Comparison of ENCODE assay signal across 13 cellular contexts in the genomic region with DNA sequence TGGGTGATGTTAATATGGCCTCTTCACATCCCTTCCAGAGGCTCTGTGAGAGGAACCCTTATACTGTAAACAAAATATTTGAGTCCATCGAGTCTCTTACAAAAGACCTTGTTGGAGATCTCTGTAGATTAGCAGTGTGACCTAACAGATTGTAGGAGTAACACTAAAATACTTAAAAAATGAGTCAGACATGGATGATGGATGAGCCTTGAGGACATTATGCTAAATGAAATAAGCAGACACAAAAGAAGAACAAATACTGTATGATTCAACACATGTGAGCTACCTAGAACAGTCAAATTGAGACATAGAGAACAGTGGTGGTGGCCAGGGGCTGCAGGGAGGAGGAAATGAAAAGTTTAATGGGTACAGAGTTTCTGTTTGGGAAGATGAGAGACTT.
DNase-seq lines count a peak whose midpoint lies in the region; ATAC-seq and TF ChIP-seq lines count a peak whose summit lies in the region.
"Had no signal": no experiment of that assay in that cellular context is flagged by ENCODE, and none has a peak within 500 bp of the region (broad histone marks: within the 10 kb centered on the region; RNA-seq: fewer than 3 reads in every experiment).

No MANE protein-coding gene starts in this region.

- H3K9me3 ChIP-seq in A673 (ENCODE audit: low read depth, low read length, poor library complexity, severe bottlenecking): no peaks in the 10 kb centered on the region

- peaks cover 5% of the 10 kb centered on the region for H3K27me3 ChIP-seq in A673 (replicated peaks; ENCODE audit: insufficient read depth, low read depth, low read length, poor library complexity)

- ATAC-seq in SK-N-SH treated with all-trans-retinoic acid at 6 μM for 48 hours (peak; percentile 62; the same call in 2 of the 3 replicates), Right ventricle myocardium superior (ENCODE audit: poor library complexity) (no peak)
- ATAC-seq: HepG2 had no signal

- POLR2A ChIA-PET in A673 (lab: Charles Lee; ENCODE audit: low non-redundant PET): no interaction called here

- peak; percentile 3 for DNase-seq in ACHN
- peak; percentile 88 for DNase-seq in EL
- DNase-seq in fibroblast of villous mesenchyme (ENCODE audit: low read depth): peak; percentile 83
- no peak for DNase-seq in Right ventricle myocardium superior
- no peak for DNase-seq in NCI-H1930 (lab: John Stamatoyannopoulos, UW)
- no peak for DNase-seq in A673 (ENCODE audit: low spot score)
- DNase-seq in erythroblast (lab: John Stamatoyannopoulos, UW): no peak
- DNase-seq: amniotic stem cell; CD8-positive, alpha-beta memory T cell; NCI-H2029 treated with DMSO at 0.1 percent for 48 hours; OCI-M1 had no signal

- BruUV-seq in A673 (replicated peaks; lab: Mats Ljungman, UMichigan): no TSS peak

- no peak for TF ChIP-seq POLR2A in erythroblast (IDR thresholded peaks at IDR 0.05; ENCODE audit: low read length)

- no peaks in the 10 kb centered on the region for H3K36me3 ChIP-seq in A673 (ENCODE audit: insufficient read depth, low read length, poor library complexity, severe bottlenecking)

- in situ Hi-C loops in ACHN (cut with HindIII; ENCODE audit: low pct_ligation_motif_present, low pct_unique_long_range_greater_than_20kb, low sequenced_read_pairs): no loop called here

- CTCF ChIA-PET in A673 (lab: Charles Lee): interaction anchor here (0.5 kb wide), 1 partner anchor 49 kb away, joined by 4 read pairs; no protein-coding TSS in a partner anchor

- H3K27ac ChIP-seq in A673 (ENCODE audit: low read depth, low read length, poor library complexity, severe bottlenecking): no peak overlapping the region

- intact Hi-C loops in Right ventricle myocardium superior (cut with DNase I) (no loop called here), A673 (cut with micrococcal nuclease; ENCODE audit: unreplicated experiment) (no loop called here)

- TF ChIP-seq CTCF in fibroblast of villous mesenchyme (IDR thresholded peaks at IDR 0.05; ENCODE audit: insufficient read depth, low read depth, low read length) (no peak), A673 (conservative IDR thresholded peaks at IDR 0.05; ENCODE audit: low read depth, low read length) (no peak)

- H3K4me1 ChIP-seq in A673 (ENCODE audit: insufficient read depth, low read length, poor library complexity, severe bottlenecking): no peaks in the 10 kb centered on the region

- H3K4me3 ChIP-seq in fibroblast of villous mesenchyme (ENCODE audit: low read depth, low read length) (no peak overlapping the region), A673 (ENCODE audit: low read depth, low read length, poor library complexity, severe bottlenecking) (no peak overlapping the region)

TF ChIP-seq in SK-N-SH treated with all-trans-retinoic acid at 6 μM for 48 hours, 23 proteins besides CTCF, POLR2A, EP300 and RAD21:
- no peak for TF ChIP-seq ARNTL (CRISPR knock-in tag; IDR thresholded peaks at IDR 0.05; ENCODE audit: borderline replicate concordance, low read depth)
- no peak for TF ChIP-seq OSR1 (CRISPR knock-in tag; IDR thresholded peaks at IDR 0.05)
- TF ChIP-seq PPARA (CRISPR knock-in tag; IDR thresholded peaks at IDR 0.05; ENCODE audit: borderline replicate concordance): no peak
- no peak for TF ChIP-seq ISL1 (CRISPR knock-in tag; IDR thresholded peaks at IDR 0.05)
- no peak for TF ChIP-seq RARB (CRISPR knock-in tag; IDR thresholded peaks at IDR 0.05)
- TF ChIP-seq ZNF565 (CRISPR knock-in tag; conservative IDR thresholded peaks at IDR 0.05; ENCODE audit: low read depth): no peak
- TF ChIP-seq, protein P1, sequence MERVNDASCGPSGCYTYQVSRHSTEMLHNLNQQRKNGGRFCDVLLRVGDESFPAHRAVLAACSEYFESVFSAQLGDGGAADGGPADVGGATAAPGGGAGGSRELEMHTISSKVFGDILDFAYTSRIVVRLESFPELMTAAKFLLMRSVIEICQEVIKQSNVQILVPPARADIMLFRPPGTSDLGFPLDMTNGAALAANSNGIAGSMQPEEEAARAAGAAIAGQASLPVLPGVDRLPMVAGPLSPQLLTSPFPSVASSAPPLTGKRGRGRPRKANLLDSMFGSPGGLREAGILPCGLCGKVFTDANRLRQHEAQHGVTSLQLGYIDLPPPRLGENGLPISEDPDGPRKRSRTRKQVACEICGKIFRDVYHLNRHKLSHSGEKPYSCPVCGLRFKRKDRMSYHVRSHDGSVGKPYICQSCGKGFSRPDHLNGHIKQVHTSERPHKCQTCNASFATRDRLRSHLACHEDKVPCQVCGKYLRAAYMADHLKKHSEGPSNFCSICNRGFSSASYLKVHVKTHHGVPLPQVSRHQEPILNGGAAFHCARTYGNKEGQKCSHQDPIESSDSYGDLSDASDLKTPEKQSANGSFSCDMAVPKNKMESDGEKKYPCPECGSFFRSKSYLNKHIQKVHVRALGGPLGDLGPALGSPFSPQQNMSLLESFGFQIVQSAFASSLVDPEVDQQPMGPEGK (CRISPR knock-in tag; IDR thresholded peaks at IDR 0.05; ENCODE audit: borderline replicate concordance): no peak
- no peak for TF ChIP-seq ZNF70 (CRISPR knock-in tag; IDR thresholded peaks at IDR 0.05)
- no peak for TF ChIP-seq TOX (CRISPR knock-in tag; IDR thresholded peaks at IDR 0.05; ENCODE audit: borderline replicate concordance)
- TF ChIP-seq CSDC2 (CRISPR knock-in tag; IDR thresholded peaks at IDR 0.05): no peak
- no peak for TF ChIP-seq ZC3H10 (CRISPR knock-in tag; IDR thresholded peaks at IDR 0.05)
- no peak for TF ChIP-seq SNAI2 (CRISPR knock-in tag; IDR thresholded peaks at IDR 0.05)
- TF ChIP-seq, protein P2, sequence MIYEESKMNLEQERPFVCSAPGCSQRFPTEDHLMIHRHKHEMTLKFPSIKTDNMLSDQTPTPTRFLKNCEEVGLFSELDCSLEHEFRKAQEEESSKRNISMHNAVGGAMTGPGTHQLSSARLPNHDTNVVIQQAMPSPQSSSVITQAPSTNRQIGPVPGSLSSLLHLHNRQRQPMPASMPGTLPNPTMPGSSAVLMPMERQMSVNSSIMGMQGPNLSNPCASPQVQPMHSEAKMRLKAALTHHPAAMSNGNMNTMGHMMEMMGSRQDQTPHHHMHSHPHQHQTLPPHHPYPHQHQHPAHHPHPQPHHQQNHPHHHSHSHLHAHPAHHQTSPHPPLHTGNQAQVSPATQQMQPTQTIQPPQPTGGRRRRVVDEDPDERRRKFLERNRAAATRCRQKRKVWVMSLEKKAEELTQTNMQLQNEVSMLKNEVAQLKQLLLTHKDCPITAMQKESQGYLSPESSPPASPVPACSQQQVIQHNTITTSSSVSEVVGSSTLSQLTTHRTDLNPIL (CRISPR knock-in tag; IDR thresholded peaks at IDR 0.05; ENCODE audit: low read depth): no peak
- no peak for TF ChIP-seq TCF4 (CRISPR knock-in tag; IDR thresholded peaks at IDR 0.05; ENCODE audit: borderline replicate concordance)
- TF ChIP-seq, protein P3, sequence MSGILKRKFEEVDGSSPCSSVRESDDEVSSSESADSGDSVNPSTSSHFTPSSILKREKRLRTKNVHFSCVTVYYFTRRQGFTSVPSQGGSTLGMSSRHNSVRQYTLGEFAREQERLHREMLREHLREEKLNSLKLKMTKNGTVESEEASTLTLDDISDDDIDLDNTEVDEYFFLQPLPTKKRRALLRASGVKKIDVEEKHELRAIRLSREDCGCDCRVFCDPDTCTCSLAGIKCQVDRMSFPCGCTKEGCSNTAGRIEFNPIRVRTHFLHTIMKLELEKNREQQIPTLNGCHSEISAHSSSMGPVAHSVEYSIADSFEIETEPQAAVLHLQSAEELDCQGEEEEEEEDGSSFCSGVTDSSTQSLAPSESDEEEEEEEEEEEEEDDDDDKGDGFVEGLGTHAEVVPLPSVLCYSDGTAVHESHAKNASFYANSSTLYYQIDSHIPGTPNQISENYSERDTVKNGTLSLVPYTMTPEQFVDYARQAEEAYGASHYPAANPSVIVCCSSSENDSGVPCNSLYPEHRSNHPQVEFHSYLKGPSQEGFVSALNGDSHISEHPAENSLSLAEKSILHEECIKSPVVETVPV (CRISPR knock-in tag; IDR thresholded peaks at IDR 0.05): no peak
- TF ChIP-seq, protein P4, sequence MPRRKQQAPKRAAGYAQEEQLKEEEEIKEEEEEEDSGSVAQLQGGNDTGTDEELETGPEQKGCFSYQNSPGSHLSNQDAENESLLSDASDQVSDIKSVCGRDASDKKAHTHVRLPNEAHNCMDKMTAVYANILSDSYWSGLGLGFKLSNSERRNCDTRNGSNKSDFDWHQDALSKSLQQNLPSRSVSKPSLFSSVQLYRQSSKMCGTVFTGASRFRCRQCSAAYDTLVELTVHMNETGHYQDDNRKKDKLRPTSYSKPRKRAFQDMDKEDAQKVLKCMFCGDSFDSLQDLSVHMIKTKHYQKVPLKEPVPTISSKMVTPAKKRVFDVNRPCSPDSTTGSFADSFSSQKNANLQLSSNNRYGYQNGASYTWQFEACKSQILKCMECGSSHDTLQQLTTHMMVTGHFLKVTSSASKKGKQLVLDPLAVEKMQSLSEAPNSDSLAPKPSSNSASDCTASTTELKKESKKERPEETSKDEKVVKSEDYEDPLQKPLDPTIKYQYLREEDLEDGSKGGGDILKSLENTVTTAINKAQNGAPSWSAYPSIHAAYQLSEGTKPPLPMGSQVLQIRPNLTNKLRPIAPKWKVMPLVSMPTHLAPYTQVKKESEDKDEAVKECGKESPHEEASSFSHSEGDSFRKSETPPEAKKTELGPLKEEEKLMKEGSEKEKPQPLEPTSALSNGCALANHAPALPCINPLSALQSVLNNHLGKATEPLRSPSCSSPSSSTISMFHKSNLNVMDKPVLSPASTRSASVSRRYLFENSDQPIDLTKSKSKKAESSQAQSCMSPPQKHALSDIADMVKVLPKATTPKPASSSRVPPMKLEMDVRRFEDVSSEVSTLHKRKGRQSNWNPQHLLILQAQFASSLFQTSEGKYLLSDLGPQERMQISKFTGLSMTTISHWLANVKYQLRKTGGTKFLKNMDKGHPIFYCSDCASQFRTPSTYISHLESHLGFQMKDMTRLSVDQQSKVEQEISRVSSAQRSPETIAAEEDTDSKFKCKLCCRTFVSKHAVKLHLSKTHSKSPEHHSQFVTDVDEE (CRISPR knock-in tag; IDR thresholded peaks at IDR 0.05): no peak
- TF ChIP-seq, protein P5, sequence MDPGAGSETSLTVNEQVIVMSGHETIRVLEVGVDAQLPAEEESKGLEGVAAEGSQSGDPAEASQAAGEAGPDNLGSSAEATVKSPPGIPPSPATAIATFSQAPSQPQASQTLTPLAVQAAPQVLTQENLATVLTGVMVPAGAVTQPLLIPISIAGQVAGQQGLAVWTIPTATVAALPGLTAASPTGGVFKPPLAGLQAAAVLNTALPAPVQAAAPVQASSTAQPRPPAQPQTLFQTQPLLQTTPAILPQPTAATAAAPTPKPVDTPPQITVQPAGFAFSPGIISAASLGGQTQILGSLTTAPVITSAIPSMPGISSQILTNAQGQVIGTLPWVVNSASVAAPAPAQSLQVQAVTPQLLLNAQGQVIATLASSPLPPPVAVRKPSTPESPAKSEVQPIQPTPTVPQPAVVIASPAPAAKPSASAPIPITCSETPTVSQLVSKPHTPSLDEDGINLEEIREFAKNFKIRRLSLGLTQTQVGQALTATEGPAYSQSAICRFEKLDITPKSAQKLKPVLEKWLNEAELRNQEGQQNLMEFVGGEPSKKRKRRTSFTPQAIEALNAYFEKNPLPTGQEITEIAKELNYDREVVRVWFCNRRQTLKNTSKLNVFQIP (CRISPR knock-in tag; IDR thresholded peaks at IDR 0.05; ENCODE audit: borderline replicate concordance, low read depth): no peak
- TF ChIP-seq ZNF8 (CRISPR knock-in tag; IDR thresholded peaks at IDR 0.05): no peak

Comparison
In these comparisons a context has a peak if more than half of its experiments do, and no peak if none do; other contexts are left out.
1. DNase-seq: peak in ACHN (single experiment), EL (single experiment) and fibroblast of villous mesenchyme (single experiment); none in Right ventricle myocardium superior (single experiment), NCI-H1930 (0 of 2), A673 (single experiment) and erythroblast (0 of 2).